In genomic region chr22:43288378-43288777, GRCh38 we compare ENCODE assay signal across 14 cellular contexts.
"Had no signal": no experiment of that assay in that cellular context is flagged by ENCODE, and none has a peak within 500 bp of the region (broad histone marks: within the 10 kb centered on the region; RNA-seq: fewer than 3 reads in every experiment).

No MANE protein-coding gene starts in this region.

- H3K9me3 ChIP-seq: thoracic aorta had no signal

- H3K9me3 Mint-ChIP-seq: nephron progenitor cell, type B pancreatic cell had no signal

- DNase-seq: activated gamma-delta T cell treated with Interleukin-2 at 50 U/mL for 16 hours; activated T-cell treated with anti-CD3 and anti-CD28 coated beads, Interleukin-2, amount 50 U/mL, for 1 hour; erythroblast; hippocampal formation; left ventricle myocardium superior; nephron progenitor cell; retina; stimulated activated CD4-positive, alpha-beta T cell treated with anti-CD3 and anti-CD28 coated beads, Interleukin-2, amount 100 ng/mL, for 48 hours; stimulated activated CD8-positive, alpha-beta memory T cell treated with anti-CD3 and anti-CD28 coated beads, Interleukin-4, amount 100 ng/mL, for 48 hours; stimulated activated naive CD4-positive, alpha-beta T cell; T-helper 9 cell had no signal

- H3K4me3 Mint-ChIP-seq: nephron progenitor cell, type B pancreatic cell had no signal

- H3K27ac Mint-ChIP-seq: nephron progenitor cell, progenitor cell of endocrine pancreas, type B pancreatic cell had no signal

- ATAC-seq: left ventricle myocardium superior had no signal

- H3K36me3 Mint-ChIP-seq: type B pancreatic cell had no signal

- H3K36me3 ChIP-seq: thoracic aorta had no signal
